In genomic region chr1:24688621-24689195, GRCh38 we compare ENCODE assay signal across 8 cellular contexts. TPM values are rescaled to one million over a fixed set of nuclear protein-coding genes. Genes with fewer than 3 reads are reported as not detected.
A peak's percentile ranks its signal among the peaks of the same experiment; 100 is the strongest.
DNase-seq lines count a peak whose midpoint lies in the region; ATAC-seq and TF ChIP-seq lines count a peak whose summit lies in the region.

No MANE protein-coding gene starts in this region.

- no peak overlapping the region for H3K4me3 Mint-ChIP-seq in T-cell

- peaks cover 0 to 5% (median 0%) of the 10 kb centered on the region in 3 donors for H3K4me1 Mint-ChIP-seq in T-cell

- H3K27ac Mint-ChIP-seq in T-cell = peak overlapping the region in 1 of 2 donors; percentile 30

- no peaks in the 10 kb centered on the region for H3K36me3 Mint-ChIP-seq in T-cell

- peaks cover 4 to 5% of the 10 kb centered on the region in 2 donors for H3K4me1 ChIP-seq in adrenal gland (replicated peaks in 1 of 2)
- H3K4me1 ChIP-seq in left ventricle myocardium inferior = peaks cover 24% of the 10 kb centered on the region

- H3K4me3 ChIP-seq in adrenal gland (no peak overlapping the region), left ventricle myocardium inferior (no peak overlapping the region), retinal pigment epithelial cell (ENCODE audit: low read length) (no peak overlapping the region)

- TF ChIP-seq CTCF in adrenal gland (IDR thresholded peaks at IDR 0.05) (peak; percentile 51 to 94 (median 87)), left ventricle myocardium inferior (IDR thresholded peaks at IDR 0.05; ENCODE audit: borderline replicate concordance) (peak; percentile 92), retinal pigment epithelial cell (conservative IDR thresholded peaks at IDR 0.05; ENCODE audit: low read depth, low read length) (peak; percentile 93)

- H3K36me3 ChIP-seq in adrenal gland (replicated peaks in 1 of 2) = no peaks in the 10 kb centered on the region
- H3K36me3 ChIP-seq in left ventricle myocardium inferior = no peaks in the 10 kb centered on the region

- no peak for TF ChIP-seq POLR2A in adrenal gland (IDR thresholded peaks at IDR 0.05)

- DNase-seq in GM03348 (ENCODE audit: low spot score) (peak; percentile 92), NCI-H1105 treated with DMSO at 0.1 percent for 48 hours (lab: John Stamatoyannopoulos, UW) (peak; percentile 54), T-cell (peak in 31 of 34 experiments; percentile 9 to 61 (median 40)), adrenal gland (peak; percentile 66 to 88 (median 81)), left ventricle myocardium inferior (peak; percentile 70), retinal pigment epithelial cell (ENCODE audit: low read depth) (no peak)

- no peak overlapping the region for H3K27ac ChIP-seq in adrenal gland
- peak overlapping the region; percentile 27 for H3K27ac ChIP-seq in left ventricle myocardium inferior (replicated peaks)

- H3K27me3 Mint-ChIP-seq in T-cell = no peaks in the 10 kb centered on the region

- H3K27me3 ChIP-seq in adrenal gland (no peaks in the 10 kb centered on the region), left ventricle myocardium inferior (ENCODE audit: low read depth) (no peaks in the 10 kb centered on the region)

- ATAC-seq in T-cell (replicated peaks in 1 of 4) = peak; percentile 52 to 77 (median 66)
- ATAC-seq in GM18517 (IDR thresholded peaks at IDR 0.05; ENCODE audit: unreplicated experiment) = no peak
- no peak for ATAC-seq in GM18873 (IDR thresholded peaks at IDR 0.05; ENCODE audit: low FRiP score, unreplicated experiment)

- H3K9me3 ChIP-seq in adrenal gland (replicated peaks in 1 of 3) (no peaks in the 10 kb centered on the region), left ventricle myocardium inferior (replicated peaks) (no peaks in the 10 kb centered on the region)

- intact Hi-C loops in adrenal gland (cut with DNase I) = no loop called here
- intact Hi-C loops in left ventricle myocardium inferior (cut with micrococcal nuclease) = loop anchor here (2.0 kb wide), 1 partner anchor 142 kb away; no protein-coding TSS in a partner anchor

- WGBS in adrenal gland, 4 donors = 33 to 42% (median 38%) methylated on average over 13 of the region's 13 CpGs

- POLR2A ChIA-PET in T-cell (lab: Charles Lee) = no interaction called here

- CTCF ChIA-PET in T-cell (lab: Charles Lee) = interaction anchor here (0.5 to 5.1 kb wide), 15 partner anchors 9 to 1690 kb away, joined by 3 to 94 read pairs (median 6); no protein-coding TSS in a partner anchor

- no peaks in the 10 kb centered on the region for H3K9me3 Mint-ChIP-seq in T-cell

RNA-seq across cellular contexts. Expression of gene SRRM1, which starts 45.6 kb away (rescaled TPM):
- total RNA-seq in T-cell (100 to 1,000 TPM; 158 to 303 (median 181) TPM), adrenal gland (100 to 1,000 TPM in 3 of 8 donors, 10 to 100 TPM in 5; 30.0 to 121 (median 94.6) TPM), left ventricle myocardium inferior (60.8 TPM)
- polyA plus RNA-seq in adrenal gland = 10 to 100 TPM; 47.3 to 82.0 (median 78.6) TPM

RNA-seq across cellular contexts. Expression of gene CLIC4, which starts 56.5 kb away (rescaled TPM):
- total RNA-seq in T-cell = 1 to 10 TPM in 4 of 5 donors, under 1 TPM in 1; 0.75 to 9.1 (median 5.5) TPM
- total RNA-seq in adrenal gland = 100 to 1,000 TPM in 6 of 8 donors, 10 to 100 TPM in 2; 91.3 to 166 (median 122) TPM
- polyA plus RNA-seq in adrenal gland = 100 to 1,000 TPM in 1 of 3 donors, 10 to 100 TPM in 2; 27.5 to 108 (median 32.4) TPM
- 325 TPM for total RNA-seq in left ventricle myocardium inferior

Comparison
In these comparisons a context has a peak if more than half of its experiments do, and no peak if none do; other contexts are left out.
1. ATAC-seq: peak in T-cell (4 of 4); none in GM18517 (single experiment) and GM18873 (single experiment).
2. RNA of gene CLIC4, which starts 56.5 kb away (total RNA-seq): 325 TPM in left ventricle myocardium inferior (single experiment) and 91.3 to 166 TPM in adrenal gland; 0.75 to 9.1 TPM in T-cell; every median in the first group is over 4 times any median in the second.
3. Peak in every context shown above with its lines, with median percentiles within 50 percentile points of each other: CTCF ChIP-seq.